Comparison of ENCODE assay signal across 10 cellular contexts in genomic region chr2:218010838-218011616, GRCh38. TPM values are rescaled to one million over a fixed set of nuclear protein-coding genes. Genes with fewer than 3 reads are reported as not detected.
A peak's percentile ranks its signal among the peaks of the same experiment; 100 is the strongest.
DNase-seq lines count a peak whose midpoint lies in the region; ATAC-seq, FAIRE-seq and TF ChIP-seq lines count a peak whose summit lies in the region.
"Had no signal": no experiment of that assay in that cellular context is flagged by ENCODE, and none has a peak within 500 bp of the region (broad histone marks: within the 10 kb centered on the region; RNA-seq: fewer than 3 reads in every experiment).

No MANE protein-coding gene starts in this region.

- no peak overlapping the region for H3K18ac ChIP-seq in IMR-90 (ENCODE audit: low read depth, low read length)

- H3K27ac ChIP-seq in IMR-90 (ENCODE audit: insufficient read depth, low read length): no peak overlapping the region
- H3K27ac ChIP-seq: neutrophil had no signal

- no peak for TF ChIP-seq RAD21 in IMR-90 (IDR thresholded peaks at IDR 0.05; ENCODE audit: low read length)

- peaks cover 8% of the 10 kb centered on the region; the same call in 1 of the 2 replicates for H3K27me3 ChIP-seq in IMR-90 (ENCODE audit: control insufficient read depth, insufficient read depth, low read length)
- H3K27me3 ChIP-seq: MG63 had no signal

- H3K9ac ChIP-seq in IMR-90 (ENCODE audit: low read depth, low read length): no peak overlapping the region

- H3K4ac ChIP-seq in IMR-90 (ENCODE audit: low read depth, low read length): no peak overlapping the region

- peak overlapping the region; percentile 96 for H2AFZ ChIP-seq in IMR-90 (replicated peaks; ENCODE audit: low read length, poor library complexity)

- no peak for ATAC-seq in IMR-90 (ENCODE audit: low read depth)
- peak in 1 of 2 donors; percentile 5 for ATAC-seq in natural killer cell treated with Interleukin-12 subunit alpha and Interleukin-12 subunit beta and Interleukin-15 and Interleukin-18, amount 100 ng/mL, for 72 hours

- peak overlapping the region; percentile 68; the same call in 1 of the 2 replicates for H2AK5ac ChIP-seq in IMR-90 (ENCODE audit: low read depth, low read length)

- FAIRE-seq in GM19239 (lab: Jason Lieb, UNC): no peak

- H3K4me3 Mint-ChIP-seq in CD14-positive monocyte: peak overlapping the region; percentile 69 to 87
- H3K4me3 Mint-ChIP-seq in MCF 10A (ENCODE audit: unreplicated experiment): peak overlapping the region; percentile 56
- H3K4me3 Mint-ChIP-seq in natural killer cell treated with Interleukin-12 subunit alpha and Interleukin-12 subunit beta and Interleukin-15 and Interleukin-18, amount 100 ng/mL, for 72 hours: peak overlapping the region; percentile 58

- H4K20me1 ChIP-seq in IMR-90 (ENCODE audit: insufficient read depth, low read length): no peaks in the 10 kb centered on the region

- peaks cover 16% of the 10 kb centered on the region for H3K9me1 ChIP-seq in IMR-90 (ENCODE audit: insufficient read depth, low read length)

- POLR2A ChIA-PET in IMR-90 (lab: Charles Lee; ENCODE audit: unreplicated experiment): no interaction called here
- POLR2A ChIA-PET in MCF 10A (lab: Yijun Ruan, JAX): interaction anchor here (0.6 kb wide), 1 partner anchor 133 kb away, joined by 3 read pairs; no protein-coding TSS in a partner anchor
- POLR2A ChIA-PET in GM10248 (lab: Yijun Ruan, JAX): no interaction called here

- H4K5ac ChIP-seq in IMR-90 (ENCODE audit: low read depth, low read length): no peak overlapping the region

- H2BK5ac ChIP-seq in IMR-90 (ENCODE audit: low read depth, low read length, poor library complexity, severe bottlenecking): no peak overlapping the region

- H2BK15ac ChIP-seq in IMR-90 (ENCODE audit: low read depth, low read length): no peak overlapping the region

- H3K4me1 Mint-ChIP-seq in CD14-positive monocyte (peaks cover 35% of the 10 kb centered on the region), MCF 10A (ENCODE audit: insufficient read depth, unreplicated experiment) (peaks cover 5% of the 10 kb centered on the region)
- H3K4me1 Mint-ChIP-seq in natural killer cell treated with Interleukin-12 subunit alpha and Interleukin-12 subunit beta and Interleukin-15 and Interleukin-18, amount 100 ng/mL, for 72 hours (ENCODE audit: low read depth in 2 of 2): no peaks in the 10 kb centered on the region

- WGBS in IMR-90 (ENCODE audit: extremely low coverage in 2 of 2, insufficient read length in 1 of 2), 2 experiments: 40% methylated on average over 1 of the region's 14 CpGs; no CpG with 5 or more reads in 1 of the 2 experiments

- intact Hi-C loops in CD14-positive monocyte (cut with micrococcal nuclease): loop anchor here in 1 of 2 donors (10.0 kb wide), 1 partner anchor 54 kb away; the partner anchor contains the start of gene RUFY4
- intact Hi-C loops in IMR-90 (cut with micrococcal nuclease): no loop called here
- intact Hi-C loops in MCF 10A (cut with micrococcal nuclease): no loop called here

- no peak for DNase-seq in CD14-positive monocyte (ENCODE audit: low spot score)
- no peak for DNase-seq in IMR-90
- DNase-seq in MCF 10A (ENCODE audit: unreplicated experiment): no peak
- DNase-seq in natural killer cell treated with Interleukin-12 subunit alpha and Interleukin-12 subunit beta and Interleukin-15 and Interleukin-18, amount 100 ng/mL, for 72 hours (ENCODE audit: low spot score): no peak
- no peak for DNase-seq in GM10248 (ENCODE audit: extremely low spot score)
- no peak for DNase-seq in SKM-1 (lab: John Stamatoyannopoulos, UW; ENCODE audit: unreplicated experiment)
- no peak for DNase-seq in hepatic stellate cell (ENCODE audit: low spot score)
- DNase-seq in GM19239 (ENCODE audit: insufficient read length, low spot score): no peak

- peak overlapping the region; percentile 62 for H3K4me2 ChIP-seq in IMR-90 (ENCODE audit: low read depth, low read length)

- H3K4me1 ChIP-seq in IMR-90 (ENCODE audit: control insufficient read depth, insufficient read depth, low read length): peaks cover 28% of the 10 kb centered on the region

- no TSS peak for BruUV-seq in IMR-90 (replicated peaks; lab: Mats Ljungman, UMichigan)
- no TSS peak for BruUV-seq in MCF 10A (replicated peaks; lab: Mats Ljungman, UMichigan)

- CTCF ChIA-PET in IMR-90 (lab: Yijun Ruan, JAX): no interaction called here
- CTCF ChIA-PET in MCF 10A (lab: Yijun Ruan, JAX): interaction anchor here (0.6 to 2.0 kb wide), 8 partner anchors 17 to 1698 kb away, joined by 3 to 7 read pairs (median 5); partner anchors contain the start of gene RUFY4
- CTCF ChIA-PET in GM10248 (lab: Yijun Ruan, JAX): interaction anchor here (1.4 to 1.7 kb wide), 2 partner anchors 17 to 22 kb away, joined by 4 to 7 read pairs; no protein-coding TSS in a partner anchor

- H3K4me3 ChIP-seq in IMR-90 (ENCODE audit: insufficient read depth, low read depth, low read length): peak overlapping the region; percentile 95

- H3K23ac ChIP-seq in IMR-90 (ENCODE audit: low read depth, low read length): no peak overlapping the region; the same call in 1 of the 2 replicates

- peaks cover 4 to 29% of the 10 kb centered on the region in 2 experiments for H3K79me1 ChIP-seq in IMR-90 (ENCODE audit: low read depth in 1 of 2, low read length in 2 of 2)

- no peak overlapping the region for H4K91ac ChIP-seq in IMR-90 (ENCODE audit: insufficient read depth, low read depth, low read length)

- H3K36me3 ChIP-seq in IMR-90 (ENCODE audit: control insufficient read depth, insufficient read depth, low read length): no peaks in the 10 kb centered on the region
- H3K36me3 ChIP-seq: MG63, neutrophil had no signal

- no peak overlapping the region for H3K14ac ChIP-seq in IMR-90 (replicated peaks; ENCODE audit: low read depth, low read length)

- H2BK20ac ChIP-seq in IMR-90 (ENCODE audit: low read depth, low read length): no peak overlapping the region

- peak overlapping the region; percentile 48 for H2AK9ac ChIP-seq in IMR-90 (replicated peaks; ENCODE audit: low read depth, low read length, poor library complexity)

- H3K27me3 Mint-ChIP-seq in CD14-positive monocyte (ENCODE audit: low read depth in 3 of 3) (peaks cover 20 to 35% (median 28%) of the 10 kb centered on the region in 3 donors), MCF 10A (ENCODE audit: insufficient read depth, unreplicated experiment) (peaks cover 12% of the 10 kb centered on the region)
- peaks cover 27 to 30% of the 10 kb centered on the region in 2 donors for H3K27me3 Mint-ChIP-seq in natural killer cell treated with Interleukin-12 subunit alpha and Interleukin-12 subunit beta and Interleukin-15 and Interleukin-18, amount 100 ng/mL, for 72 hours

- dilution Hi-C loops in IMR-90 (cut with HindIII; ENCODE audit: low sequenced_read_pairs, unreplicated experiment): no loop called here

- H3K9me3 Mint-ChIP-seq in CD14-positive monocyte: peaks cover 0 to 3% (median 3%) of the 10 kb centered on the region in 7 donors
- no peaks in the 10 kb centered on the region for H3K9me3 Mint-ChIP-seq in MCF 10A (ENCODE audit: unreplicated experiment)
- H3K9me3 Mint-ChIP-seq in natural killer cell treated with Interleukin-12 subunit alpha and Interleukin-12 subunit beta and Interleukin-15 and Interleukin-18, amount 100 ng/mL, for 72 hours: no peaks in the 10 kb centered on the region

- H4K8ac ChIP-seq in IMR-90 (ENCODE audit: low read depth in 2 of 2, low read length in 2 of 2): peak overlapping the region in 1 of 2 experiments; percentile 18; a peak in 2 of 4 replicates

- no peak for TF ChIP-seq POLR2A in IMR-90 (IDR thresholded peaks at IDR 0.05; ENCODE audit: low read depth, low read length)

- TF ChIP-seq CTCF in CD14-positive monocyte (IDR thresholded peaks at IDR 0.05) (no peak), IMR-90 (conservative IDR thresholded peaks at IDR 0.05; ENCODE audit: low read depth, low read length) (no peak), MCF 10A (IDR thresholded peaks at IDR 0.05; ENCODE audit: unreplicated experiment) (no peak), GM10248 (IDR thresholded peaks at IDR 0.05; ENCODE audit: control extremely low read depth, extremely low read depth, low read depth, missing control alignments) (no peak)

- H3K56ac ChIP-seq in IMR-90 (ENCODE audit: extremely low read depth, insufficient read depth, low read length): no peak overlapping the region

- in situ Hi-C loops in IMR-90 (cut with MboI; ENCODE audit: low sequenced_read_pairs): no loop called here

- no peaks in the 10 kb centered on the region for H3K9me3 ChIP-seq in IMR-90 (ENCODE audit: control insufficient read depth, insufficient read depth, low read length)
- H3K9me3 ChIP-seq: MG63, neutrophil had no signal

- H3K27ac Mint-ChIP-seq in CD14-positive monocyte (no peak overlapping the region), MCF 10A (ENCODE audit: low read depth, unreplicated experiment) (no peak overlapping the region)
- H3K27ac Mint-ChIP-seq in natural killer cell treated with Interleukin-12 subunit alpha and Interleukin-12 subunit beta and Interleukin-15 and Interleukin-18, amount 100 ng/mL, for 72 hours: no peak overlapping the region

- H2BK120ac ChIP-seq in IMR-90 (ENCODE audit: low read depth, low read length): no peak overlapping the region

- H3K36me3 Mint-ChIP-seq in CD14-positive monocyte (peaks cover 0 to 11% of the 10 kb centered on the region in 2 donors), MCF 10A (ENCODE audit: insufficient read depth, unreplicated experiment) (no peaks in the 10 kb centered on the region)
- no peaks in the 10 kb centered on the region for H3K36me3 Mint-ChIP-seq in natural killer cell treated with Interleukin-12 subunit alpha and Interleukin-12 subunit beta and Interleukin-15 and Interleukin-18, amount 100 ng/mL, for 72 hours

TF ChIP-seq in IMR-90, 13 proteins besides CTCF, POLR2A, EP300 and RAD21 (continues in another document):
- TF ChIP-seq RFX5 (IDR thresholded peaks at IDR 0.05; ENCODE audit: low read depth, low read length): no peak

RNA-seq across cellular contexts. Expression of gene TNS1, which starts 8.2 kb away (rescaled TPM):
- polyA plus RNA-seq in CD14-positive monocyte (1 to 10 TPM in 1 of 2 donors, under 1 TPM in 1; 0.26 to 1.6 TPM), IMR-90 (2012; rRNA removed) (40.3 and 41.1 TPM in 2 replicates)
- total RNA-seq in IMR-90 (2012; rRNA removed) (41.9 and 45.2 TPM in 2 replicates), MCF 10A (2022) (2.9 and 3.3 TPM in 2 replicates)
- polyA plus RNA-seq in IMR-90 (2012; cell fraction: cytosol; rRNA removed): 17.3 and 23.8 TPM in 2 replicates
- polyA plus RNA-seq in IMR-90 (2012; cell fraction: nucleus; rRNA removed; ENCODE audit: low replicate concordance): 68.3 and 71.1 TPM in 2 replicates
- total RNA-seq in natural killer cell treated with Interleukin-12 subunit alpha and Interleukin-12 subunit beta and Interleukin-15 and Interleukin-18, amount 100 ng/mL, for 72 hours: 1 to 10 TPM in 1 of 2 donors, under 1 TPM in 1; 0.29 to 2.1 TPM

RNA-seq across cellular contexts. Expression of gene RUFY4, which starts 58.0 kb away (rescaled TPM):
- polyA plus RNA-seq in CD14-positive monocyte (under 1 TPM; 0.65 to 0.68 TPM), IMR-90 (2012; rRNA removed) (not detected in 2 replicates)
- total RNA-seq in IMR-90 (2012; rRNA removed) (not detected in 2 replicates), MCF 10A (2022) (not detected in 2 replicates)
- not detected in 2 replicates for polyA plus RNA-seq in IMR-90 (2012; cell fraction: cytosol; rRNA removed)
- not detected in 2 replicates for polyA plus RNA-seq in IMR-90 (2012; cell fraction: nucleus; rRNA removed; ENCODE audit: low replicate concordance)
- total RNA-seq in natural killer cell treated with Interleukin-12 subunit alpha and Interleukin-12 subunit beta and Interleukin-15 and Interleukin-18, amount 100 ng/mL, for 72 hours: under 1 TPM in 1 of 2 donors, not detected in 1; 0.86 TPM

Comparison
In these comparisons a context has a peak if more than half of its experiments do, and no peak if none do; other contexts are left out.
1. RNA of gene TNS1, which starts 8.2 kb away (total RNA-seq): 41.9 to 45.2 TPM in IMR-90; 2.9 to 3.3 TPM in MCF 10A and 0.29 to 2.1 TPM in natural killer cell treated with Interleukin-12 subunit alpha and Interleukin-12 subunit beta and Interleukin-15 and Interleukin-18, amount 100 ng/mL, for 72 hours; every median in the first group is over 10 times any median in the second.
2. Peak in every context shown above with its lines, with median percentiles within 50 percentile points of each other: H3K4me3 Mint-ChIP-seq.